Comparison of ENCODE assay signal across 8 cellular contexts in the genomic region with DNA sequence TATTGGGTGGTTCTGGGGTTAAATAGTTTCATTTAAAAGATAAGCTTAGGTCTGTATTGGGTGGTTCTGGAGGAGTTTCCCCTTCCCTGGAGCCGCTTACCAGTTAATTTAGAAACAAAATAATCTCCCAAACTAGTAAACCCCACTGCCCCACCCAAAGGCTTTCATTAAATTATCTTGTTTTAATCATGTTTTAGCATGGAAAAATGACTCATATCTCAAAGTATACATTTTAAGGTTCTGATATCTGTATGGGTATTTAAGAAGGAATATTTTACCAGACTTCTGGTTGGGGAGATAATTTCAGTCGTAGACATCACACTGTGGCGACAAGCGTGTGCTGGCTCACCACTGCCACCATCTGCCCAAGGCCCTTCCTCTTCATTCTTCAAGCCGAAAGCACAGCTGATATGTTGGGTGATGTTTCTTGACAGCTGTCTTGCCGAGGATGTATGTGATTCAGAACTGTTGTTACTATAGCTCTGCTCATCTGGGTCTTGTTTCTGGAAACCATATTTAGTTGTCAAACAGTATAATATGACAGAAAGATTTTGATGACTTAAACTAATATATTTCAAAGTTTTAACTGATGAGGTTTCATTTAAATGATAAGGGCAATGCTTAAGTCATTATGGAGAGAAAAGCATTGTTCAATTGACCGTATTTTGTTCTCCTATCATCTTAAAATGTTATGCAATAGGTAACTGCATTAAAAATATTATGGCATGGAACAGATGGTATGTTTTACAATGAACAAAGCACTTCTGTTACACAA. TPM values are rescaled to one million over a fixed set of nuclear protein-coding genes. Genes with fewer than 3 reads are reported as not detected.
DNase-seq lines count a peak whose midpoint lies in the region; ATAC-seq, FAIRE-seq and TF ChIP-seq lines count a peak whose summit lies in the region.

No MANE protein-coding gene starts in this region.

- H3K36me3 Mint-ChIP-seq in stimulated activated effector memory CD8-positive, alpha-beta T cell treated with anti-CD3 and anti-CD28 coated beads, Interleukin-12 subunit alpha, Interleukin-12 subunit beta, amount 100 ng/mL, for 72 hours, result no peaks in the 10 kb centered on the region

- no peak for DNase-seq in AG09319 (ENCODE audit: extremely low read depth, low read depth)
- DNase-seq in GM12891 (ENCODE audit: insufficient read length, low spot score), result no peak
- peak; percentile 31 for DNase-seq in NCI-H226
- DNase-seq in activated CD8-positive, alpha-beta memory T cell treated with anti-CD3 and anti-CD28 coated beads, Interleukin-2, amount 50 U/mL, for 48 hours, result peak; percentile 60
- peak in 26 of 51 donors; percentile 5 to 60 (median 27) for DNase-seq in hypothalamus (lab: John Stamatoyannopoulos, UW)
- DNase-seq in stimulated activated effector memory CD8-positive, alpha-beta T cell treated with anti-CD3 and anti-CD28 coated beads, Interleukin-12 subunit alpha, Interleukin-12 subunit beta, amount 100 ng/mL, for 72 hours (ENCODE audit: low spot score in 2 of 2), result no peak

- H3K4me3 Mint-ChIP-seq in stimulated activated effector memory CD8-positive, alpha-beta T cell treated with anti-CD3 and anti-CD28 coated beads, Interleukin-12 subunit alpha, Interleukin-12 subunit beta, amount 100 ng/mL, for 72 hours, result no peak overlapping the region

- no peak overlapping the region for H3K27ac Mint-ChIP-seq in stimulated activated effector memory CD8-positive, alpha-beta T cell treated with anti-CD3 and anti-CD28 coated beads, Interleukin-12 subunit alpha, Interleukin-12 subunit beta, amount 100 ng/mL, for 72 hours

- ATAC-seq in stimulated activated effector memory CD8-positive, alpha-beta T cell treated with anti-CD3 and anti-CD28 coated beads, Interleukin-12 subunit alpha, Interleukin-12 subunit beta, amount 100 ng/mL, for 72 hours, result peak; percentile 68
- ATAC-seq in HG03432 (IDR thresholded peaks at IDR 0.05; ENCODE audit: unreplicated experiment), result no peak
- no peak for ATAC-seq in HG02571 (IDR thresholded peaks at IDR 0.05; ENCODE audit: unreplicated experiment)

- TF ChIP-seq POLR2A in GM12891 (IDR thresholded peaks at IDR 0.05; ENCODE audit: low read depth, low read length), result no peak

- H3K4me1 Mint-ChIP-seq in stimulated activated effector memory CD8-positive, alpha-beta T cell treated with anti-CD3 and anti-CD28 coated beads, Interleukin-12 subunit alpha, Interleukin-12 subunit beta, amount 100 ng/mL, for 72 hours, result peaks cover 8% of the 10 kb centered on the region

- peak; percentile 13 for FAIRE-seq in GM12891 (lab: Jason Lieb, UNC)

- no peaks in the 10 kb centered on the region for H3K9me3 Mint-ChIP-seq in stimulated activated effector memory CD8-positive, alpha-beta T cell treated with anti-CD3 and anti-CD28 coated beads, Interleukin-12 subunit alpha, Interleukin-12 subunit beta, amount 100 ng/mL, for 72 hours

- peak; percentile 24 for TF ChIP-seq CTCF in AG09319 (IDR thresholded peaks at IDR 0.05; ENCODE audit: low read depth, low read length)

TF ChIP-seq in GM12891, 5 proteins besides CTCF, POLR2A, EP300 and RAD21:
- no peak for TF ChIP-seq POU2F2 (IDR thresholded peaks at IDR 0.05; ENCODE audit: low read depth, low read length)
- TF ChIP-seq PAX5 (IDR thresholded peaks at IDR 0.05; ENCODE audit: insufficient read depth, low read length, severe bottlenecking), result no peak
- no peak for TF ChIP-seq TAF1 (IDR thresholded peaks at IDR 0.05; ENCODE audit: low read depth, low read length)
- no peak for TF ChIP-seq POLR2AphosphoS5 (IDR thresholded peaks at IDR 0.05; ENCODE audit: low read depth, low read length)
- TF ChIP-seq SPI1 (IDR thresholded peaks at IDR 0.05; ENCODE audit: low read depth, low read length), result no peak

RNA-seq across cellular contexts. Expression of a gene that starts 5.1 kb away (rescaled TPM):
- polyA plus RNA-seq in GM12891 (2012; ENCODE audit: low read depth, missing spikeins), result not detected

RNA-seq across cellular contexts. Expression of a gene that starts 17.3 kb away (rescaled TPM):
- 0.03 TPM for polyA plus RNA-seq in GM12891 (2012; ENCODE audit: low read depth, missing spikeins)

RNA-seq across cellular contexts. Expression of a gene that starts 35.1 kb away (rescaled TPM):
- not detected for polyA plus RNA-seq in GM12891 (2012; ENCODE audit: low read depth, missing spikeins)

RNA-seq across cellular contexts. Expression of a gene that starts 50.3 kb away (rescaled TPM):
- polyA plus RNA-seq in GM12891 (2012; ENCODE audit: low read depth, missing spikeins), result not detected

Comparison
In these comparisons a context has a peak if more than half of its experiments do, and no peak if none do; other contexts are left out.
1. DNase-seq: peak in NCI-H226 (single experiment), activated CD8-positive, alpha-beta memory T cell treated with anti-CD3 and anti-CD28 coated beads, Interleukin-2, amount 50 U/mL, for 48 hours (single experiment) and hypothalamus (26 of 51); none in AG09319 (single experiment), GM12891 (single experiment) and stimulated activated effector memory CD8-positive, alpha-beta T cell treated with anti-CD3 and anti-CD28 coated beads, Interleukin-12 subunit alpha, Interleukin-12 subunit beta, amount 100 ng/mL, for 72 hours (0 of 2).